Comparison of ENCODE assay signal across 8 cellular contexts in genomic region chr1:35707253-35708178, GRCh38. TPM values are rescaled to one million over a fixed set of nuclear protein-coding genes. Genes with fewer than 3 reads are reported as not detected.
DNase-seq lines count a peak whose midpoint lies in the region; ATAC-seq and TF ChIP-seq lines count a peak whose summit lies in the region.

No MANE protein-coding gene starts in this region.

- peak overlapping the region; percentile 80 for H3K4me2 ChIP-seq in neuronal stem cell (ENCODE audit: insufficient read depth, low read length, poor library complexity, severe bottlenecking)

- DNase-seq in ELF-1 (ENCODE audit: low read depth, low spot score) (peak; percentile 55), NCI-H2171 treated with DMSO at 0.1 percent for 48 hours (lab: John Stamatoyannopoulos, UW) (peak; percentile 63), fibroblast of pulmonary artery (ENCODE audit: low read depth) (no peak), neuronal stem cell (ENCODE audit: low spot score) (peak; percentile 81), OCI-M2 (lab: John Stamatoyannopoulos, UW; ENCODE audit: unreplicated experiment) (no peak)
- peak; percentile 37 for DNase-seq in activated T-cell treated with anti-CD3 and anti-CD28 coated beads, Interleukin-2, amount 50 U/mL, for 4 hours

- H4K91ac ChIP-seq in neuronal stem cell (ENCODE audit: low read depth, low read length, poor library complexity), result peak overlapping the region; percentile 13

- H3K9ac ChIP-seq in neuronal stem cell (ENCODE audit: low read depth, low read length, poor library complexity), result peak overlapping the region; percentile 83

- WGBS in neuronal stem cell (ENCODE audit: extremely low coverage in 2 of 2, insufficient read length in 2 of 2, insufficient replicate concordance in 1 of 2), 2 donors, result no CpG with 5 or more reads among the region's 66 CpGs

- ATAC-seq in activated T-cell treated with anti-CD3 and anti-CD28 coated beads, Interleukin-2, amount 50 U/mL, for 4 hours, result peak; percentile 65 to 78
- ATAC-seq in HG03354 (IDR thresholded peaks at IDR 0.05; ENCODE audit: poor library complexity, severe bottlenecking, unreplicated experiment), result no peak
- ATAC-seq in GM18502 (IDR thresholded peaks at IDR 0.05; ENCODE audit: poor library complexity, unreplicated experiment), result no peak

- H3K36me3 Mint-ChIP-seq in activated T-cell treated with anti-CD3 and anti-CD28 coated beads, Interleukin-2, amount 50 U/mL, for 4 hours (ENCODE audit: insufficient read depth), result peaks cover 2% of the 10 kb centered on the region

- no peaks in the 10 kb centered on the region for H3K9me3 ChIP-seq in neuronal stem cell (replicated peaks in 1 of 2; ENCODE audit: control insufficient read depth in 2 of 2, insufficient read depth in 1 of 2, low read depth in 1 of 2, low read length in 2 of 2)

- H3K36me3 ChIP-seq in neuronal stem cell (replicated peaks in 1 of 2; ENCODE audit: control insufficient read depth in 2 of 2, insufficient read depth in 2 of 2, low read length in 2 of 2), result no peaks in the 10 kb centered on the region

- no peak overlapping the region for H3K4ac ChIP-seq in neuronal stem cell (ENCODE audit: low read length)

- peak overlapping the region; percentile 88 for H2BK5ac ChIP-seq in neuronal stem cell (ENCODE audit: low read length)

- peak overlapping the region; percentile 29 for H4K8ac ChIP-seq in neuronal stem cell (ENCODE audit: low read depth, low read length)

- H3K27me3 ChIP-seq in neuronal stem cell (ENCODE audit: control insufficient read depth in 3 of 3, insufficient read depth in 3 of 3, low read depth in 1 of 3, low read length in 3 of 3), result peaks cover 0 to 18% (median 15%) of the 10 kb centered on the region in 3 experiments

- no peak overlapping the region for H3K27ac ChIP-seq in neuronal stem cell (replicated peaks; ENCODE audit: low read length)

- peak overlapping the region; percentile 97 for H3K14ac ChIP-seq in neuronal stem cell (ENCODE audit: low read length)

- peaks cover 20% of the 10 kb centered on the region for H3K4me1 Mint-ChIP-seq in activated T-cell treated with anti-CD3 and anti-CD28 coated beads, Interleukin-2, amount 50 U/mL, for 4 hours (ENCODE audit: low read depth)

- H2AK5ac ChIP-seq in neuronal stem cell (ENCODE audit: low read depth, low read length), result peak overlapping the region; percentile 69

- H3K4me1 ChIP-seq in neuronal stem cell (ENCODE audit: control insufficient read depth in 2 of 2, insufficient read depth in 1 of 2, low read depth in 1 of 2, low read length in 2 of 2), result peaks cover 11 to 12% of the 10 kb centered on the region in 2 donors

- peaks cover 37% of the 10 kb centered on the region for H3K27me3 Mint-ChIP-seq in activated T-cell treated with anti-CD3 and anti-CD28 coated beads, Interleukin-2, amount 50 U/mL, for 4 hours (ENCODE audit: low read depth)

- peak overlapping the region; percentile 82 for H3K4me3 Mint-ChIP-seq in activated T-cell treated with anti-CD3 and anti-CD28 coated beads, Interleukin-2, amount 50 U/mL, for 4 hours

- H3K4me3 ChIP-seq in fibroblast of pulmonary artery (replicated peaks; ENCODE audit: low read depth, low read length) (peak overlapping the region; percentile 40), neuronal stem cell (ENCODE audit: low read length in 2 of 2) (peak overlapping the region; percentile 45 to 80)

- peak overlapping the region; percentile 95 for H2BK12ac ChIP-seq in neuronal stem cell (ENCODE audit: low read length)

- H2BK120ac ChIP-seq in neuronal stem cell (ENCODE audit: low read depth, low read length), result peak overlapping the region; percentile 10

- H3K23ac ChIP-seq in neuronal stem cell (ENCODE audit: low read depth, low read length, poor library complexity), result peak overlapping the region; percentile 29

- H3K79me1 ChIP-seq in neuronal stem cell (ENCODE audit: low read depth, low read length), result no peaks in the 10 kb centered on the region

- peak overlapping the region; percentile 99 for H3K18ac ChIP-seq in neuronal stem cell (ENCODE audit: low read length)

- no peaks in the 10 kb centered on the region for H3K9me3 Mint-ChIP-seq in activated T-cell treated with anti-CD3 and anti-CD28 coated beads, Interleukin-2, amount 50 U/mL, for 4 hours

- H2BK15ac ChIP-seq in neuronal stem cell (ENCODE audit: low read length), result peak overlapping the region; percentile 79

- H2AFZ ChIP-seq in neuronal stem cell (ENCODE audit: low read length), result peak overlapping the region; percentile 88

- no peak for TF ChIP-seq CTCF in fibroblast of pulmonary artery (IDR thresholded peaks at IDR 0.05; ENCODE audit: low read length, missing control alignments)

RNA-seq across cellular contexts. Expression of gene C1orf216, which starts 11.2 kb away (rescaled TPM):
- 10 to 100 TPM; 19.5 to 20.6 (median 19.9) TPM for total RNA-seq in activated T-cell treated with anti-CD3 and anti-CD28 coated beads, Interleukin-2, amount 50 U/mL, for 4 hours
- polyA plus RNA-seq in neuronal stem cell (2013, experiment 1 of 2), result 3.2 TPM
- 3.1 TPM for polyA plus RNA-seq in neuronal stem cell (2013, experiment 2 of 2)

Comparison
In these comparisons a context has a peak if more than half of its experiments do, and no peak if none do; other contexts are left out.
1. DNase-seq: peak in ELF-1 (single experiment), NCI-H2171 treated with DMSO at 0.1 percent for 48 hours (single experiment), activated T-cell treated with anti-CD3 and anti-CD28 coated beads, Interleukin-2, amount 50 U/mL, for 4 hours (single experiment) and neuronal stem cell (single experiment); none in fibroblast of pulmonary artery (single experiment) and OCI-M2 (single experiment).
2. ATAC-seq: peak in activated T-cell treated with anti-CD3 and anti-CD28 coated beads, Interleukin-2, amount 50 U/mL, for 4 hours (2 of 2); none in HG03354 (single experiment) and GM18502 (single experiment).